ENCODE assay signal across 30 cellular contexts in genomic region chr10:81862596-81862995, GRCh38. TPM values are rescaled to one million over a fixed set of nuclear protein-coding genes. Genes with fewer than 3 reads are reported as not detected.
DNase-seq lines count a peak whose midpoint lies in the region; FAIRE-seq and TF ChIP-seq lines count a peak whose summit lies in the region.
"Had no signal": no experiment of that assay in that cellular context is flagged by ENCODE, and none has a peak within 500 bp of the region (broad histone marks: within the 10 kb centered on the region; RNA-seq: fewer than 3 reads in every experiment).

No MANE protein-coding gene starts in this region.

- no peak overlapping the region for H2AFZ ChIP-seq in neuronal stem cell (ENCODE audit: low read length)

- no peak overlapping the region for H2BK120ac ChIP-seq in neuronal stem cell (ENCODE audit: low read depth, low read length)

- H3K4me3 Mint-ChIP-seq in chondrocyte (ENCODE audit: unreplicated experiment) = no peak overlapping the region
- H3K4me3 Mint-ChIP-seq: CD14-positive monocyte; CD4-positive, CD25-positive, alpha-beta regulatory T cell; CD8-positive, alpha-beta memory T cell had no signal

- H3K23ac ChIP-seq in neuronal stem cell (ENCODE audit: low read depth, low read length, poor library complexity) = no peak overlapping the region

- peak; percentile 82 for DNase-seq in chondrocyte (ENCODE audit: low spot score)
- no peak for DNase-seq in neuronal stem cell (ENCODE audit: low spot score)
- peak; percentile 58 for DNase-seq in spleen
- no peak for DNase-seq in H54 (ENCODE audit: insufficient read length, low spot score)
- DNase-seq in NCI-H1436 treated with DMSO at 0.1 percent for 48 hours (lab: John Stamatoyannopoulos, UW) = no peak
- DNase-seq: 8988T; ACHN; BE2C; C1 segment of cervical spinal cord; CD4-positive, alpha-beta memory T cell; CD4-positive, CD25-positive, alpha-beta regulatory T cell; CD8-positive, alpha-beta memory T cell; COR-L47; DMS 273 treated with DMSO at 0.1 percent for 48 hours; DMS153; DMS53; DMS79; DND-41; EL; GDM1 had no signal

- H3K14ac ChIP-seq in neuronal stem cell (ENCODE audit: low read length) = no peak overlapping the region

- H3K9me3 Mint-ChIP-seq in chondrocyte (ENCODE audit: low read depth) = peaks cover 32% of the 10 kb centered on the region

- peak overlapping the region; percentile 75 for H3K18ac ChIP-seq in neuronal stem cell (ENCODE audit: low read length)

- H3K79me1 ChIP-seq in neuronal stem cell (ENCODE audit: low read depth, low read length) = peaks cover 2% of the 10 kb centered on the region

- no peak for FAIRE-seq in H54 (lab: Jason Lieb, UNC)
- FAIRE-seq: A204.1, GM12878, GM12892, GM18507 had no signal

- H3K9me3 ChIP-seq in neuronal stem cell (replicated peaks in 1 of 2; ENCODE audit: control insufficient read depth in 2 of 2, insufficient read depth in 1 of 2, low read depth in 1 of 2, low read length in 2 of 2) (no peaks in the 10 kb centered on the region), spleen (peaks cover 0 to 39% (median 2%) of the 10 kb centered on the region in 8 donors)
- H3K9me3 ChIP-seq: BE2C had no signal

- no peak overlapping the region for H2BK12ac ChIP-seq in neuronal stem cell (ENCODE audit: low read length)

- no peak overlapping the region for H4K91ac ChIP-seq in neuronal stem cell (ENCODE audit: low read depth, low read length, poor library complexity)

- no peak overlapping the region for H2BK5ac ChIP-seq in neuronal stem cell (ENCODE audit: low read length)

- peaks cover 0 to 5% of the 10 kb centered on the region in 2 donors for H3K4me1 ChIP-seq in neuronal stem cell (ENCODE audit: control insufficient read depth in 2 of 2, insufficient read depth in 1 of 2, low read depth in 1 of 2, low read length in 2 of 2)
- H3K4me1 ChIP-seq in spleen = no peaks in the 10 kb centered on the region
- H3K4me1 ChIP-seq: BE2C had no signal

- H3K27me3 Mint-ChIP-seq in chondrocyte (ENCODE audit: low read depth) = no peaks in the 10 kb centered on the region
- H3K27me3 Mint-ChIP-seq: CD4-positive, CD25-positive, alpha-beta regulatory T cell; CD8-positive, alpha-beta memory T cell had no signal

- H3K4me3 ChIP-seq in neuronal stem cell (ENCODE audit: low read length in 2 of 2) (no peak overlapping the region), spleen (no peak overlapping the region)
- H3K4me3 ChIP-seq: BLaER1, GM12878 had no signal

- no peak overlapping the region for H3K4me2 ChIP-seq in neuronal stem cell (ENCODE audit: insufficient read depth, low read length, poor library complexity, severe bottlenecking)
- H3K4me2 ChIP-seq: BLaER1 had no signal

- no peaks in the 10 kb centered on the region for H3K36me3 Mint-ChIP-seq in chondrocyte (ENCODE audit: low read depth)
- H3K36me3 Mint-ChIP-seq: CD14-positive monocyte; CD4-positive, alpha-beta memory T cell; CD4-positive, CD25-positive, alpha-beta regulatory T cell had no signal

- TF ChIP-seq POLR2A in spleen (IDR thresholded peaks at IDR 0.05) (no peak), H54 (IDR thresholded peaks at IDR 0.05; ENCODE audit: low read depth, low read length) (no peak)

- no peak overlapping the region for H2BK15ac ChIP-seq in neuronal stem cell (ENCODE audit: low read length)

- no CpG with 5 or more reads among the region's 19 CpGs for WGBS in neuronal stem cell (ENCODE audit: extremely low coverage in 2 of 2, insufficient read length in 2 of 2, insufficient replicate concordance in 1 of 2), 2 donors
- WGBS in spleen, 5 donors = 94 to 98% (median 95%) methylated on average over 7 to 19 of the region's 19 CpGs

- no peak overlapping the region for H3K27ac Mint-ChIP-seq in chondrocyte (ENCODE audit: unreplicated experiment)
- H3K27ac Mint-ChIP-seq: CD14-positive monocyte; CD4-positive, alpha-beta memory T cell; CD4-positive, CD25-positive, alpha-beta regulatory T cell; CD8-positive, alpha-beta memory T cell had no signal

- TF ChIP-seq CTCF in chondrocyte (IDR thresholded peaks at IDR 0.05) (no peak), spleen (IDR thresholded peaks at IDR 0.05 in 8 of 11, conservative IDR thresholded peaks at IDR 0.05 in 3 of 11) (no peak)

- H3K4me1 Mint-ChIP-seq in chondrocyte (ENCODE audit: low read depth) = no peaks in the 10 kb centered on the region
- H3K4me1 Mint-ChIP-seq: CD14-positive monocyte; CD4-positive, alpha-beta memory T cell; CD4-positive, CD25-positive, alpha-beta regulatory T cell; CD8-positive, alpha-beta memory T cell had no signal

- H3K27ac ChIP-seq in neuronal stem cell (replicated peaks; ENCODE audit: low read length) = no peak overlapping the region
- H3K27ac ChIP-seq in spleen = no peak overlapping the region
- H3K27ac ChIP-seq: BLaER1 had no signal

- H3K36me3 ChIP-seq in neuronal stem cell (replicated peaks in 1 of 2; ENCODE audit: control insufficient read depth in 2 of 2, insufficient read depth in 2 of 2, low read length in 2 of 2) (no peaks in the 10 kb centered on the region), spleen (no peaks in the 10 kb centered on the region)
- H3K36me3 ChIP-seq: BE2C, BLaER1 had no signal

- no peak overlapping the region for H2AK5ac ChIP-seq in neuronal stem cell (ENCODE audit: low read depth, low read length)

- H3K27me3 ChIP-seq in neuronal stem cell (ENCODE audit: control insufficient read depth in 3 of 3, insufficient read depth in 3 of 3, low read depth in 1 of 3, low read length in 3 of 3) (no peaks in the 10 kb centered on the region), spleen (replicated peaks in 1 of 7) (no peaks in the 10 kb centered on the region)
- H3K27me3 ChIP-seq: BE2C, BLaER1 had no signal

- intact Hi-C loops in spleen (cut with DNase I; ENCODE audit: low total_unique reads) = no loop called here

- H3K4ac ChIP-seq in neuronal stem cell (ENCODE audit: low read length) = no peak overlapping the region

- H4K8ac ChIP-seq in neuronal stem cell (ENCODE audit: low read depth, low read length) = no peak overlapping the region

- H3K9ac ChIP-seq in neuronal stem cell (ENCODE audit: low read depth, low read length, poor library complexity) = no peak overlapping the region
- H3K9ac ChIP-seq: BLaER1 had no signal

RNA-seq across cellular contexts. Expression of gene NRG3, which starts 12.4 kb away (rescaled TPM):
- total RNA-seq in chondrocyte (not detected in 3 replicates), spleen (under 1 TPM in 2 of 7 donors, not detected in 5; 0.21 to 0.22 TPM)
- 2.5 TPM for polyA plus RNA-seq in neuronal stem cell (2013, experiment 1 of 2)
- polyA plus RNA-seq in neuronal stem cell (2013, experiment 2 of 2) = 2.5 TPM
- under 1 TPM in 1 of 3 donors, not detected in 2; 0.10 TPM for polyA plus RNA-seq in spleen
- total RNA-seq: A673; CD4-positive, alpha-beta memory T cell; CD4-positive, CD25-positive, alpha-beta regulatory T cell; CD8-positive, alpha-beta memory T cell; Daoy; G401 had no signal
- polyA plus RNA-seq: AG04450; CD14-positive monocyte; CD4-positive, alpha-beta memory T cell; CD4-positive, CD25-positive, alpha-beta regulatory T cell; CD8-positive, alpha-beta memory T cell had no signal

Comparison
In these comparisons a context has a peak if more than half of its experiments do, and no peak if none do; other contexts are left out.
1. DNase-seq: peak in chondrocyte (single experiment) and spleen (single experiment); none in neuronal stem cell (single experiment), H54 (single experiment) and NCI-H1436 treated with DMSO at 0.1 percent for 48 hours (single experiment).